12 cellular contexts compared by ENCODE assay signal in the genomic region with DNA sequence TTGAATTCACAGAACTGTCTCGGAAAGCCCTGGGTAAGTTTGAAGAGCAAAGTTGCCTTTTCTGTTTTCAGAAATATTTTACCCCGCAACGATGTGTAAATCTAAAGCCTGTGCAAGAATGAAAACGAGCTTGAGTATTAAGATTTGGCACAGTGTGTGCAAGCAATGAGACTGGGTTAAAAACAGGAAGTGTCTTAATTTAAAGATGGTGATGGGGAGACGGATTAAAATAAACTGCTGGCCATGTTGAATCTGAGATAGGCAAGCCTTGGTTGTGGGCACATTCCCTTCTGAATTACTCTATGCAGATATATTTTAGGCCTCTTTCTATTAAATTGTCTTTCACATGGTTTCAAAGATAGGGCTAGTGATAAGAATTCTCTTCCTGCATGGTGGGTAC. TPM values are rescaled to one million over a fixed set of nuclear protein-coding genes. Genes with fewer than 3 reads are reported as not detected.
DNase-seq lines count a peak whose midpoint lies in the region; ATAC-seq and TF ChIP-seq lines count a peak whose summit lies in the region.
"Had no signal": no experiment of that assay in that cellular context is flagged by ENCODE, and none has a peak within 500 bp of the region (broad histone marks: within the 10 kb centered on the region; RNA-seq: fewer than 3 reads in every experiment).

No MANE protein-coding gene starts in this region.

- H3K36me3 ChIP-seq in DND-41 (ENCODE audit: insufficient read depth, low read length) (no peaks in the 10 kb centered on the region), OCI-LY3 (replicated peaks; ENCODE audit: low read depth, low read length) (no peaks in the 10 kb centered on the region), esophagus muscularis mucosa (peaks cover 0 to 5% (median 0%) of the 10 kb centered on the region in 4 donors), sigmoid colon (no peaks in the 10 kb centered on the region)

- H3K27me3 ChIP-seq in DND-41 (ENCODE audit: insufficient read depth, low read length, poor library complexity) (no peaks in the 10 kb centered on the region), OCI-LY3 (ENCODE audit: low read depth, low read length) (no peaks in the 10 kb centered on the region), esophagus muscularis mucosa (no peaks in the 10 kb centered on the region), sigmoid colon (no peaks in the 10 kb centered on the region)

- DNase-seq in DND-41 = no peak
- no peak for DNase-seq in esophagus muscularis mucosa (ENCODE audit: extremely low spot score)
- no peak for DNase-seq in sigmoid colon
- DNase-seq in HFFc6 = no peak
- no peak for DNase-seq in AML-193 (lab: John Stamatoyannopoulos, UW)
- DNase-seq: activated CD8-positive, alpha-beta T cell treated with anti-CD3 and anti-CD28 coated beads for 36 hours; activated gamma-delta T cell; stimulated activated CD4-positive, alpha-beta T cell treated with anti-CD3 and anti-CD28 coated beads, Interleukin-1b, Interleukin-23, amount 100 ng/mL, for 48 hours; stimulated activated CD8-positive, alpha-beta memory T cell treated with anti-CD3 and anti-CD28 coated beads, Interleukin-4, amount 100 ng/mL, for 48 hours; T1000 had no signal

- no peak overlapping the region for H3K4me3 ChIP-seq in DND-41 (ENCODE audit: low read depth in 1 of 2, low read length in 2 of 2)
- peak overlapping the region; percentile 61 for H3K4me3 ChIP-seq in OCI-LY3 (ENCODE audit: low read length)
- peak overlapping the region; percentile 4 to 19 (median 9) for H3K4me3 ChIP-seq in esophagus muscularis mucosa
- H3K4me3 ChIP-seq in sigmoid colon = peak overlapping the region in 1 of 4 donors; percentile 9

- H3K4me2 ChIP-seq in DND-41 (ENCODE audit: insufficient read depth, low read length) (no peak overlapping the region), OCI-LY3 (ENCODE audit: low read length) (peak overlapping the region; percentile 65)

- peaks cover 4% of the 10 kb centered on the region for H3K27me3 Mint-ChIP-seq in HFFc6 (ENCODE audit: insufficient read depth)

- TF ChIP-seq CTCF in DND-41 (IDR thresholded peaks at IDR 0.05; ENCODE audit: borderline replicate concordance, extremely low read depth, low read length, poor library complexity, severe bottlenecking) = no peak
- no peak for TF ChIP-seq CTCF in OCI-LY3 (IDR thresholded peaks at IDR 0.05; ENCODE audit: low read depth, low read length)
- TF ChIP-seq CTCF in esophagus muscularis mucosa (IDR thresholded peaks at IDR 0.05) = no peak
- no peak for TF ChIP-seq CTCF in sigmoid colon (IDR thresholded peaks at IDR 0.05)
- TF ChIP-seq CTCF in HFFc6 (IDR thresholded peaks at IDR 0.05) = no peak

- H3K9ac ChIP-seq in DND-41 (ENCODE audit: low read depth, low read length) (no peak overlapping the region), OCI-LY3 (ENCODE audit: low read length) (peak overlapping the region; percentile 24; the same call in 1 of the 2 replicates)

- no peaks in the 10 kb centered on the region for H3K9me3 Mint-ChIP-seq in HFFc6
- H3K9me3 Mint-ChIP-seq: activated CD8-positive, alpha-beta T cell treated with anti-CD3 and anti-CD28 coated beads for 36 hours had no signal

- H2AFZ ChIP-seq in DND-41 (ENCODE audit: low read depth, low read length) (peak overlapping the region; percentile 23; the same call in 1 of the 2 replicates), OCI-LY3 (ENCODE audit: low read depth, low read length) (peak overlapping the region; percentile 75)

- H4K20me1 ChIP-seq in DND-41 (ENCODE audit: insufficient read depth, low read length) (no peaks in the 10 kb centered on the region), OCI-LY3 (ENCODE audit: insufficient read depth, low read length) (no peaks in the 10 kb centered on the region)

- H3K27ac ChIP-seq in DND-41 (ENCODE audit: low read length) (no peak overlapping the region), OCI-LY3 (ENCODE audit: low read length) (no peak overlapping the region), esophagus muscularis mucosa (replicated peaks in 1 of 4) (peak overlapping the region in 3 of 4 donors; percentile 25 to 70 (median 40)), sigmoid colon (peak overlapping the region; percentile 36 to 46 (median 40))

- H3K4me3 Mint-ChIP-seq in HFFc6 = no peak overlapping the region
- H3K4me3 Mint-ChIP-seq: activated CD8-positive, alpha-beta T cell treated with anti-CD3 and anti-CD28 coated beads for 36 hours had no signal

- ATAC-seq in DND-41 (ENCODE audit: insufficient read depth, low read depth) = no peak
- no peak for ATAC-seq in HG03280 (IDR thresholded peaks at IDR 0.05; ENCODE audit: unreplicated experiment)
- ATAC-seq: activated CD8-positive, alpha-beta T cell treated with anti-CD3 and anti-CD28 coated beads for 36 hours had no signal

- TF ChIP-seq POLR2A in esophagus muscularis mucosa (IDR thresholded peaks at IDR 0.05; ENCODE audit: low read depth) (no peak), sigmoid colon (IDR thresholded peaks at IDR 0.05) (no peak)

- WGBS in esophagus muscularis mucosa = 60% methylated on average over 5 of the region's 5 CpGs
- 59 to 76% methylated on average over 5 of the region's 5 CpGs for WGBS in sigmoid colon, 2 donors

- no peak overlapping the region for H3K27ac Mint-ChIP-seq in HFFc6
- H3K27ac Mint-ChIP-seq: activated CD8-positive, alpha-beta T cell treated with anti-CD3 and anti-CD28 coated beads for 36 hours had no signal

- no peaks in the 10 kb centered on the region for H3K4me1 ChIP-seq in DND-41 (ENCODE audit: insufficient read depth, low read length)
- H3K4me1 ChIP-seq in OCI-LY3 (ENCODE audit: low read length) = no peaks in the 10 kb centered on the region
- peaks cover 23 to 36% (median 32%) of the 10 kb centered on the region in 4 donors for H3K4me1 ChIP-seq in esophagus muscularis mucosa
- peaks cover 0 to 21% (median 14%) of the 10 kb centered on the region in 4 donors for H3K4me1 ChIP-seq in sigmoid colon

- intact Hi-C loops in esophagus muscularis mucosa (cut with DNase I) (loop anchor here (5.0 to 10.0 kb wide), 2 partner anchors 45 to 143 kb away; partner anchors contain the start of gene KANK1), sigmoid colon (cut with DNase I) (loop anchor here (5.0 to 10.0 kb wide), 2 partner anchors 40 to 83 kb away; no protein-coding TSS in a partner anchor)

- TF ChIP-seq EP300 in esophagus muscularis mucosa (IDR thresholded peaks at IDR 0.05) = no peak
- no peak for TF ChIP-seq EP300 in sigmoid colon (IDR thresholded peaks at IDR 0.05)

- no peaks in the 10 kb centered on the region for H3K79me2 ChIP-seq in DND-41 (ENCODE audit: insufficient read depth, low read length)
- H3K79me2 ChIP-seq in OCI-LY3 (ENCODE audit: low read length) = no peaks in the 10 kb centered on the region

- H3K4me1 Mint-ChIP-seq in HFFc6 (ENCODE audit: low read depth) = no peaks in the 10 kb centered on the region

- H3K36me3 Mint-ChIP-seq in HFFc6 (ENCODE audit: low read depth) = no peaks in the 10 kb centered on the region

- H3K9me3 ChIP-seq in DND-41 (ENCODE audit: insufficient read depth, low read length, severe bottlenecking) (no peaks in the 10 kb centered on the region), OCI-LY3 (ENCODE audit: insufficient read depth, low read length) (no peaks in the 10 kb centered on the region), esophagus muscularis mucosa (no peaks in the 10 kb centered on the region), sigmoid colon (no peaks in the 10 kb centered on the region)

RNA-seq across cellular contexts. Expression of gene KANK1, which starts 42.8 kb away (rescaled TPM):
- total RNA-seq in esophagus muscularis mucosa (100 to 1,000 TPM; 133 to 470 (median 153) TPM), sigmoid colon (100 to 1,000 TPM in 1 of 4 donors, 10 to 100 TPM in 3; 67.8 to 127 (median 91.0) TPM)
- polyA plus RNA-seq in sigmoid colon = 10 to 100 TPM; 11.5 to 21.0 (median 15.0) TPM
- 10 to 100 TPM; 36.1 to 50.1 (median 48.0) TPM for total RNA-seq in HFFc6 (2021; fragmentation: NEBNext Ultra II Directional; extraction: Animal tissue kit (Norgen Biotek cat#: 25700))

Comparison
In these comparisons a context has a peak if more than half of its experiments do, and no peak if none do; other contexts are left out.
1. H3K27ac ChIP-seq: peak in esophagus muscularis mucosa (3 of 4) and sigmoid colon (4 of 4); none in DND-41 (single experiment) and OCI-LY3 (single experiment).
2. H3K4me3 ChIP-seq: peak in OCI-LY3 (single experiment) and esophagus muscularis mucosa (4 of 4); none in DND-41 (0 of 2).